Comparison of ENCODE assay signal across 17 cellular contexts in the genomic region with DNA sequence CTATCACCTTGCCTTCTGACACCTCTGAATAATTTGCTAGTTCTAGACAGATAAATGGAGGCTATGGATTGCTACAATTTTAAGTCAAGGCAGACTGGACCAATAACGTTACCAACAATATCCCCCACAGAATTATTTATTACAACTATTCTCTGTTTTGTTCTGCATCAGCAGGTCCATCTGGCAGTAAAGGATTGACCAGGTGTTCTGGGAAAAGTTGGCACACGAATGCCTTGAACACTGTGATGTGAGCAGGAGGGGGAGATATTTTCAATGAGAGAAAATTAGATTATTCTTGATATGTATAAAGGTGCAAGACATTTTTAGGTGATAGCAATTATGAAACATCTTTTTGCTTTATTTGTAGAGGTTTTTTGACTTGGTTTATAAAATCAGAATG.
"Had no signal": no experiment of that assay in that cellular context is flagged by ENCODE, and none has a peak within 500 bp of the region (broad histone marks: within the 10 kb centered on the region; RNA-seq: fewer than 3 reads in every experiment).

No MANE protein-coding gene starts in this region.

- H3K27ac ChIP-seq: body of pancreas, coronary artery, foreskin keratinocyte, left lung, parathyroid adenoma, suprapubic skin, vagina had no signal

- H3K4me3 ChIP-seq: body of pancreas, coronary artery, left lung, smooth muscle cell, suprapubic skin, vagina had no signal

- DNase-seq: activated CD4-positive, alpha-beta T cell treated with anti-CD3 and anti-CD28 coated beads, Interleukin-2, amount 10 ng/mL, durations not matched to agents 7 days and 5 days; activated CD8-positive, alpha-beta T cell treated with anti-CD3 and anti-CD28 coated beads, Interleukin-2, amount 10 ng/mL, durations not matched to agents 7 days and 5 days; activated naive CD4-positive, alpha-beta T cell treated with anti-CD3 and anti-CD28 coated beads for 36 hours; activated T-cell treated with anti-CD3 and anti-CD28 coated beads, Interleukin-2, amount 50 U/mL, for 24 hours; body of pancreas; foreskin keratinocyte; glutamatergic neuron; left lung; midbrain; stimulated activated CD4-positive, alpha-beta T cell treated with anti-CD3 and anti-CD28 coated beads, Interleukin-4, amount 100 ng/mL, for 1 hour; stimulated activated naive CD8-positive, alpha-beta T cell treated with anti-CD3 and anti-CD28 coated beads, Interleukin-15, amount 100 ng/mL, for 72 hours; trophoblast cell had no signal

- H3K9me3 ChIP-seq: body of pancreas, vagina had no signal

- H3K27me3 ChIP-seq: body of pancreas, foreskin keratinocyte, left lung, suprapubic skin, vagina had no signal

- H3K36me3 ChIP-seq: left lung, suprapubic skin, vagina had no signal
